Comparison of ENCODE assay signal across 10 cellular contexts in the genomic region with DNA sequence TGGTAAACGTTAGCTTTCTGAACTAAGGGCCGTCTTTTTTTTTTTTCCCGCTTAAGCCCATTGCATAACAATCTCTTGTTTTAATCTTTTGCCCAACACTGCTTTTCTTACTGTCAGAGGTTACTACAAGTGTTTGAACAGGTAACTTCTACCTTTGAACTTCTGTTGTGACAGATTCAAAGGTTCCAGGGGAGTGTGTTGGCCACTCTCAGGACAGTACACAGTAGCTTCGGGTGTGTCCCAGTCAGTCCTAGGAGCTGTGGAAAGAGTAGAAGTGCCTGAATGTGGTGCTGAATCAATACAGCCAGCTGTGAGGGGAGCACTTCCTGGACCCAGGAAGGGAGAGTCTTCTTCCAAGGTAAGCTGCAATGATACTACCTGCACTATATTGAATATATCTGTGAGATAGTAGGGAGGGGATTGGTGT. TPM values are rescaled to one million over a fixed set of nuclear protein-coding genes. Genes with fewer than 3 reads are reported as not detected.
A peak's percentile ranks its signal among the peaks of the same experiment; 100 is the strongest.
DNase-seq lines count a peak whose midpoint lies in the region; ATAC-seq and TF ChIP-seq lines count a peak whose summit lies in the region.
"Had no signal": no experiment of that assay in that cellular context is flagged by ENCODE, and none has a peak within 500 bp of the region (broad histone marks: within the 10 kb centered on the region; RNA-seq: fewer than 3 reads in every experiment).

A gene with protein sequence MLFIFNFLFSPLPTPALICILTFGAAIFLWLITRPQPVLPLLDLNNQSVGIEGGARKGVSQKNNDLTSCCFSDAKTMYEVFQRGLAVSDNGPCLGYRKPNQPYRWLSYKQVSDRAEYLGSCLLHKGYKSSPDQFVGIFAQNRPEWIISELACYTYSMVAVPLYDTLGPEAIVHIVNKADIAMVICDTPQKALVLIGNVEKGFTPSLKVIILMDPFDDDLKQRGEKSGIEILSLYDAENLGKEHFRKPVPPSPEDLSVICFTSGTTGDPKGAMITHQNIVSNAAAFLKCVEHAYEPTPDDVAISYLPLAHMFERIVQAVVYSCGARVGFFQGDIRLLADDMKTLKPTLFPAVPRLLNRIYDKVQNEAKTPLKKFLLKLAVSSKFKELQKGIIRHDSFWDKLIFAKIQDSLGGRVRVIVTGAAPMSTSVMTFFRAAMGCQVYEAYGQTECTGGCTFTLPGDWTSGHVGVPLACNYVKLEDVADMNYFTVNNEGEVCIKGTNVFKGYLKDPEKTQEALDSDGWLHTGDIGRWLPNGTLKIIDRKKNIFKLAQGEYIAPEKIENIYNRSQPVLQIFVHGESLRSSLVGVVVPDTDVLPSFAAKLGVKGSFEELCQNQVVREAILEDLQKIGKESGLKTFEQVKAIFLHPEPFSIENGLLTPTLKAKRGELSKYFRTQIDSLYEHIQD (plus strand): TSS at position 205 of the 427 bp plus-strand sequence. CDS start 20,831 bp downstream, outside the sequence.

- TF ChIP-seq CTCF in upper lobe of left lung (IDR thresholded peaks at IDR 0.05), result no peak

- ATAC-seq in upper lobe of left lung (ENCODE audit: low FRiP score in 2 of 2) (peak in 1 of 2 donors; percentile 44), GM21526 (IDR thresholded peaks at IDR 0.05; ENCODE audit: low FRiP score, unreplicated experiment) (no peak)

- CTCF ChIA-PET in activated naive CD4-positive, alpha-beta T cell treated with anti-CD3 and anti-CD28 coated beads, Interleukin-2, amount 10 ng/mL, durations not matched to agents 7 days and 5 days (lab: Charles Lee), result interaction anchor here (1.2 to 2.6 kb wide), 2 partner anchors 13 to 61 kb away, joined by 3 to 16 read pairs; no protein-coding TSS in a partner anchor

- H3K9me3 Mint-ChIP-seq in activated naive CD4-positive, alpha-beta T cell treated with anti-CD3 and anti-CD28 coated beads, Interleukin-2, amount 10 ng/mL, durations not matched to agents 7 days and 5 days, result peaks cover 2% of the 10 kb centered on the region
- H3K9me3 Mint-ChIP-seq in activated naive CD8-positive, alpha-beta T cell (ENCODE audit: low read depth), result no peaks in the 10 kb centered on the region

- no peak for TF ChIP-seq POLR2A in upper lobe of left lung (IDR thresholded peaks at IDR 0.05)

- intact Hi-C loops in head of caudate nucleus (cut with DNase I), result no loop called here

- DNase-seq in activated naive CD4-positive, alpha-beta T cell treated with anti-CD3 and anti-CD28 coated beads, Interleukin-2, amount 10 ng/mL, durations not matched to agents 7 days and 5 days, result no peak
- DNase-seq in activated naive CD4-positive, alpha-beta T cell (lab: John Stamatoyannopoulos, UW), result no peak
- DNase-seq in upper lobe of left lung (peak in 1 of 2 donors; percentile 52), NCI-H446 treated with DMSO at 0.1 percent for 48 hours (lab: John Stamatoyannopoulos, UW) (no peak), head of caudate nucleus (no peak)
- DNase-seq: activated CD4-positive, alpha-beta T cell treated with anti-CD3 and anti-CD28 coated beads, Interleukin-2, amount 50 U/mL, for 48 hours; KBM-7 had no signal

- no peaks in the 10 kb centered on the region for H3K27me3 ChIP-seq in upper lobe of left lung

- no peaks in the 10 kb centered on the region for H3K27me3 Mint-ChIP-seq in activated naive CD4-positive, alpha-beta T cell treated with anti-CD3 and anti-CD28 coated beads, Interleukin-2, amount 10 ng/mL, durations not matched to agents 7 days and 5 days
- H3K27me3 Mint-ChIP-seq in activated naive CD8-positive, alpha-beta T cell, result no peaks in the 10 kb centered on the region

- no peaks in the 10 kb centered on the region for H3K9me3 ChIP-seq in mesodermal cell (ENCODE audit: control insufficient read depth, low read length)
- H3K9me3 ChIP-seq in upper lobe of left lung, result no peaks in the 10 kb centered on the region

- H3K27ac Mint-ChIP-seq in activated naive CD4-positive, alpha-beta T cell treated with anti-CD3 and anti-CD28 coated beads, Interleukin-2, amount 10 ng/mL, durations not matched to agents 7 days and 5 days, result peak within 1 kb of the TSS; percentile 99
- peak within 1 kb of the TSS; percentile 99 for H3K27ac Mint-ChIP-seq in activated naive CD8-positive, alpha-beta T cell

- H3K4me3 ChIP-seq in mesodermal cell (ENCODE audit: extremely low read depth, insufficient read depth, low read length, poor library complexity, severe bottlenecking), result no peak within 1 kb of the TSS
- H3K4me3 ChIP-seq in upper lobe of left lung, result peak within 1 kb of the TSS in 3 of 4 donors; percentile 7 to 61 (median 53)

- peak within 1 kb of the TSS; percentile 100 for H3K4me3 Mint-ChIP-seq in activated naive CD4-positive, alpha-beta T cell treated with anti-CD3 and anti-CD28 coated beads, Interleukin-2, amount 10 ng/mL, durations not matched to agents 7 days and 5 days
- peak within 1 kb of the TSS; percentile 100 for H3K4me3 Mint-ChIP-seq in activated naive CD8-positive, alpha-beta T cell

- no peak for TF ChIP-seq EP300 in upper lobe of left lung (IDR thresholded peaks at IDR 0.05)

- peaks cover 44% of the 10 kb centered on the region for H3K4me1 Mint-ChIP-seq in activated naive CD4-positive, alpha-beta T cell treated with anti-CD3 and anti-CD28 coated beads, Interleukin-2, amount 10 ng/mL, durations not matched to agents 7 days and 5 days
- peaks cover 68% of the 10 kb centered on the region for H3K4me1 Mint-ChIP-seq in activated naive CD8-positive, alpha-beta T cell (ENCODE audit: low read depth)

- peak within 1 kb of the TSS; percentile 96 for H3K27ac ChIP-seq in mesodermal cell (ENCODE audit: low read depth, low read length, severe bottlenecking)
- peak within 1 kb of the TSS; percentile 87 to 93 (median 90) for H3K27ac ChIP-seq in upper lobe of left lung

- H3K36me3 Mint-ChIP-seq in activated naive CD4-positive, alpha-beta T cell treated with anti-CD3 and anti-CD28 coated beads, Interleukin-2, amount 10 ng/mL, durations not matched to agents 7 days and 5 days, result peaks cover 20% of the 10 kb centered on the region
- H3K36me3 Mint-ChIP-seq in activated naive CD8-positive, alpha-beta T cell, result peaks cover 2% of the 10 kb centered on the region

- H3K36me3 ChIP-seq in mesodermal cell (ENCODE audit: control insufficient read depth, insufficient read depth, low read length), result no peaks in the 10 kb centered on the region
- H3K36me3 ChIP-seq in upper lobe of left lung, result no peaks in the 10 kb centered on the region

- 83 to 90% methylated on average over 2 to 3 of the region's 4 CpGs for WGBS in mesodermal cell (ENCODE audit: insufficient coverage in 2 of 2), 2 experiments
- WGBS in upper lobe of left lung, 2 donors, result 67 to 69% methylated on average over 4 of the region's 4 CpGs

- H3K4me1 ChIP-seq in mesodermal cell (ENCODE audit: control insufficient read depth, insufficient read depth, low read length, poor library complexity, severe bottlenecking) (peaks cover 19% of the 10 kb centered on the region), upper lobe of left lung (peaks cover 24 to 62% (median 38%) of the 10 kb centered on the region in 4 donors)

RNA-seq across cellular contexts. Expression of the gene that starts here (rescaled TPM):
- polyA plus RNA-seq in mesodermal cell (2013, experiment 1 of 2), result 0.70 TPM
- 1.2 TPM for polyA plus RNA-seq in mesodermal cell (2013, experiment 2 of 2)
- total RNA-seq in upper lobe of left lung, result 10 to 100 TPM; 33.2 to 73.0 (median 62.0) TPM
